11 cellular contexts compared by ENCODE assay signal in the genomic region with DNA sequence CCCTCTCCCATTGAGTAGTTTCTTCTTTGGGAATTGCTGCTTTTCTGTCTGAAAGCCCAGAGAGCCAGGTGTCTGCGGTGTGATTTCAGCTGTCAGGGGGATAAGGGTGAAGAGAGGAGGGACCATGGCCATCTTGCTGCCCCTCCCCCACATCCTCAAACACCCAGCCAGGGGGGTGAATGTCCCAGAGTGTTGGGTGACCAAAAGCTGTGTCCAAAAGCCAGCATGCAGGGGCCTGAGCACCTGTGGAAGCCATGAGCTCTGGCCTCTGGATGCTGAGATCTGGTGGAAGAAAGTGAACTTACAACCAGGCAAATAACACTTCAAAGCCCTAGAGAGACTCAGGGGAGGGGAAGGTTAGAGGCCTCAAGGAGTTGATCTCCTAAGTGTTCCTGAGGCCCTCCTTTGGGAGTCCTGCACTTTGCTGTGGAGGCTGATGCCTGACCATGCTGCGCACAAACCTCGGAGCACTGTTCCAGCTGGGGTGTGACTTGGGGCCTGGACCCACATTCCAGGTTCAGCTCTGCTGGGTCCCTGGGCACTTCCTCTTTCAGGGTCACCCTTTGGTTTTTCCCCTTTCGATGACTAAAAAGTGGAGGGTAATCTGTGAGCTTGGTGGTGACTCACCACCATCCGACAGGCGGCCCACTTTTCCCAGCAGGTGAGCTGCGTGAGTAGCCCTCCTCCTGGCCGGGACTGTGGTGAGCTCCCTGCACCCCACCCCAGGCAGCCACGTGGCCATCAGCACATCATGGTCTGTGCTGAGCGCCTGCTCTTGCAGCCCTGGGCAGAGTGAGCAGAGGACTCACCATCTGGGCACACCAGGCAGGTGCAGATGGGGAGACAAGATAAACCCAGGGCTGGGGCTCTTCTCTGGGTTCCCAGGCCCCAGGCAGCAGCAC.
DNase-seq lines count a peak whose midpoint lies in the region; ATAC-seq and TF ChIP-seq lines count a peak whose summit lies in the region.
"Had no signal": no experiment of that assay in that cellular context is flagged by ENCODE, and none has a peak within 500 bp of the region (broad histone marks: within the 10 kb centered on the region; RNA-seq: fewer than 3 reads in every experiment).

No MANE protein-coding gene starts in this region.

- in situ Hi-C loops in brain microvascular endothelial cell (cut with HindIII; ENCODE audit: low pct_ligation_motif_present, low sequenced_read_pairs), result no loop called here

- no peaks in the 10 kb centered on the region for H3K9me3 Mint-ChIP-seq in activated T-cell treated with anti-CD3 and anti-CD28 coated beads, Interleukin-2, amount 50 U/mL, for 24 hours

- H3K27me3 ChIP-seq in brain microvascular endothelial cell (replicated peaks), result no peaks in the 10 kb centered on the region
- H3K27me3 ChIP-seq in tibial artery, result no peaks in the 10 kb centered on the region
- H3K27me3 ChIP-seq: BLaER1 treated with 17β-estradiol and CSF1 and Interleukin-3, amounts not matched to agents 10 nM and 100 nM; heart left ventricle had no signal

- H3K9me3 ChIP-seq in tibial artery, result no peaks in the 10 kb centered on the region
- H3K9me3 ChIP-seq: heart left ventricle had no signal

- H3K36me3 ChIP-seq in brain microvascular endothelial cell (replicated peaks) (no peaks in the 10 kb centered on the region), tibial artery (no peaks in the 10 kb centered on the region)

- H3K27me3 Mint-ChIP-seq in activated T-cell treated with anti-CD3 and anti-CD28 coated beads, Interleukin-2, amount 50 U/mL, for 24 hours, result no peaks in the 10 kb centered on the region
- H3K27me3 Mint-ChIP-seq: activated naive CD8-positive, alpha-beta T cell had no signal

- H3K27ac ChIP-seq in brain microvascular endothelial cell (no peak overlapping the region), tibial artery (peak overlapping the region; percentile 50 to 60)
- H3K27ac ChIP-seq: BLaER1 treated with 17β-estradiol and CSF1 and Interleukin-3, amounts not matched to agents 10 nM and 100 nM; heart left ventricle had no signal

- ATAC-seq in HG03457 (IDR thresholded peaks at IDR 0.05; ENCODE audit: unreplicated experiment), result no peak

- H3K4me1 ChIP-seq in tibial artery, result peaks cover 0 to 69% (median 27%) of the 10 kb centered on the region in 4 donors

- no peak for DNase-seq in activated T-cell treated with anti-CD3 and anti-CD28 coated beads, Interleukin-2, amount 50 U/mL, for 24 hours
- DNase-seq in activated T-cell treated with anti-CD3 and anti-CD28 coated beads, Interleukin-2, amount 50 U/mL, for 1 hour, result no peak
- DNase-seq in M059J (ENCODE audit: low read depth), result peak; percentile 70
- no peak for DNase-seq in brain microvascular endothelial cell
- DNase-seq in tibial artery, result no peak
- no peak for DNase-seq in NK-92 (lab: John Stamatoyannopoulos, UW; ENCODE audit: unreplicated experiment)
- no peak for DNase-seq in NK-92 treated with Interleukin-12 subunit alpha and Interleukin-12 subunit beta, amount 100 ng/mL, for 24 hours (lab: John Stamatoyannopoulos, UW)
- DNase-seq: heart left ventricle had no signal

- H3K4me3 ChIP-seq in brain microvascular endothelial cell (ENCODE audit: low read depth, low read length) (no peak overlapping the region), tibial artery (no peak overlapping the region)
- H3K4me3 ChIP-seq: BLaER1 treated with 17β-estradiol and CSF1 and Interleukin-3, amounts not matched to agents 10 nM and 100 nM; heart left ventricle had no signal

- peaks cover 23% of the 10 kb centered on the region for H3K36me3 Mint-ChIP-seq in activated T-cell treated with anti-CD3 and anti-CD28 coated beads, Interleukin-2, amount 50 U/mL, for 24 hours (ENCODE audit: low read depth)

- H3K4me1 Mint-ChIP-seq in activated T-cell treated with anti-CD3 and anti-CD28 coated beads, Interleukin-2, amount 50 U/mL, for 24 hours (ENCODE audit: low read depth), result peaks cover 27% of the 10 kb centered on the region

- no peak overlapping the region for H3K4me3 Mint-ChIP-seq in activated T-cell treated with anti-CD3 and anti-CD28 coated beads, Interleukin-2, amount 50 U/mL, for 24 hours
- H3K4me3 Mint-ChIP-seq: activated naive CD8-positive, alpha-beta T cell had no signal

- peak; percentile 6 for TF ChIP-seq CTCF in brain microvascular endothelial cell (IDR thresholded peaks at IDR 0.05; ENCODE audit: low read depth, low read length, missing control alignments)
- TF ChIP-seq CTCF in tibial artery (IDR thresholded peaks at IDR 0.05), result no peak

- H3K27ac Mint-ChIP-seq in activated T-cell treated with anti-CD3 and anti-CD28 coated beads, Interleukin-2, amount 50 U/mL, for 24 hours, result peak overlapping the region; percentile 69
- H3K27ac Mint-ChIP-seq: activated naive CD8-positive, alpha-beta T cell had no signal

- intact Hi-C loops in tibial artery (cut with DNase I; ENCODE audit: low total_unique reads), result no loop called here
